16 cellular contexts compared by ENCODE assay signal in genomic region chr17:4182043-4182442, GRCh38.
"Had no signal": no experiment of that assay in that cellular context is flagged by ENCODE, and none has a peak within 500 bp of the region (broad histone marks: within the 10 kb centered on the region; RNA-seq: fewer than 3 reads in every experiment).

No MANE protein-coding gene starts in this region.

- ATAC-seq: effector memory CD8-positive, alpha-beta T cell; left colon; natural killer cell; stimulated activated naive B cell treated with anti-CD40 and anti-IgM and Interleukin-4, amounts not matched to agents 10 μg/mL and 1 μg/mL and 100 μg/mL, for 72 hours had no signal

- H3K27ac Mint-ChIP-seq: activated CD4-positive, alpha-beta T cell treated with anti-CD3 and anti-CD28 coated beads, Interleukin-2, amount 10 ng/mL, durations not matched to agents 7 days and 5 days; activated T-helper 1 cell treated with anti-CD3 and anti-CD28 coated beads, Interleukin-12 subunit alpha, Interleukin-12 subunit beta, Interleukin-2, Interleukin-4 antibody, amounts not matched to agents 30 ng/mL and 10 ng/mL and 1 ng/mL, durations not matched to agents 14 hours and 24 hours and 36 hours; effector memory CD8-positive, alpha-beta T cell; natural killer cell; stimulated activated naive B cell treated with anti-CD40 and anti-IgM and Interleukin-4, amounts not matched to agents 10 μg/mL and 1 μg/mL and 100 μg/mL, for 72 hours had no signal

- H3K27me3 Mint-ChIP-seq: activated CD4-positive, alpha-beta T cell treated with anti-CD3 and anti-CD28 coated beads, Interleukin-2, amount 10 ng/mL, durations not matched to agents 7 days and 5 days; effector memory CD8-positive, alpha-beta T cell; stimulated activated naive B cell treated with anti-CD40 and anti-IgM and Interleukin-4, amounts not matched to agents 10 μg/mL and 1 μg/mL and 100 μg/mL, for 72 hours had no signal

- H3K9me3 Mint-ChIP-seq: activated CD4-positive, alpha-beta T cell treated with anti-CD3 and anti-CD28 coated beads, Interleukin-2, amount 10 ng/mL, durations not matched to agents 7 days and 5 days; activated T-helper 1 cell treated with anti-CD3 and anti-CD28 coated beads, Interleukin-12 subunit alpha, Interleukin-12 subunit beta, Interleukin-2, Interleukin-4 antibody, amounts not matched to agents 30 ng/mL and 10 ng/mL and 1 ng/mL, durations not matched to agents 14 hours and 24 hours and 36 hours; effector memory CD8-positive, alpha-beta T cell; natural killer cell; stimulated activated naive B cell treated with anti-CD40 and anti-IgM and Interleukin-4, amounts not matched to agents 10 μg/mL and 1 μg/mL and 100 μg/mL, for 72 hours had no signal

- DNase-seq: activated CD4-positive, alpha-beta T cell treated with anti-CD3 and anti-CD28 coated beads, Interleukin-2, amount 10 ng/mL, durations not matched to agents 7 days and 5 days; activated naive CD4-positive, alpha-beta T cell; brain microvascular endothelial cell; effector memory CD8-positive, alpha-beta T cell; foreskin fibroblast; left colon; natural killer cell; stimulated activated CD4-positive, alpha-beta T cell treated with anti-CD3 and anti-CD28 coated beads, Interleukin-4, amount 100 ng/mL, for 4 hours; stimulated activated naive B cell treated with anti-CD40 and anti-IgM and Interleukin-4, amounts not matched to agents 10 μg/mL and 1 μg/mL and 100 μg/mL, for 72 hours; T-helper 9 cell; upper lobe of left lung had no signal

- H3K27ac ChIP-seq: brain microvascular endothelial cell, hepatocyte, neutrophil, sigmoid colon, thoracic aorta, upper lobe of left lung had no signal

- H3K4me3 Mint-ChIP-seq: activated CD4-positive, alpha-beta T cell treated with anti-CD3 and anti-CD28 coated beads, Interleukin-2, amount 10 ng/mL, durations not matched to agents 7 days and 5 days; activated T-helper 1 cell treated with anti-CD3 and anti-CD28 coated beads, Interleukin-12 subunit alpha, Interleukin-12 subunit beta, Interleukin-2, Interleukin-4 antibody, amounts not matched to agents 30 ng/mL and 10 ng/mL and 1 ng/mL, durations not matched to agents 14 hours and 24 hours and 36 hours; effector memory CD8-positive, alpha-beta T cell; natural killer cell; stimulated activated naive B cell treated with anti-CD40 and anti-IgM and Interleukin-4, amounts not matched to agents 10 μg/mL and 1 μg/mL and 100 μg/mL, for 72 hours had no signal
